22 cellular contexts compared by ENCODE assay signal in genomic region chr12:49496417-49497360, GRCh38. TPM values are rescaled to one million over a fixed set of nuclear protein-coding genes. Genes with fewer than 3 reads are reported as not detected.
"Had no signal": no experiment of that assay in that cellular context is flagged by ENCODE, and none has a peak within 500 bp of the region (broad histone marks: within the 10 kb centered on the region; RNA-seq: fewer than 3 reads in every experiment).

No MANE protein-coding gene starts in this region.

- DNase-seq: activated CD4-positive, alpha-beta T cell treated with anti-CD3 and anti-CD28 coated beads for 1 hour; activated CD4-positive, alpha-beta T cell treated with anti-CD3 and anti-CD28 coated beads, Interleukin-2, amount 50 U/mL, for 4 hours; activated gamma-delta T cell; cerebellar nuclear complex; cortex of kidney; gastrocnemius medialis; heart right ventricle; immature natural killer cell; kidney glomerular epithelial cell; left ventricle myocardium inferior; mammary epithelial cell; naive thymus-derived CD8-positive, alpha-beta T cell; posterior cingulate gyrus; stimulated activated CD4-positive, alpha-beta T cell treated with anti-CD3 and anti-CD28 coated beads, Interleukin-12 subunit alpha, Interleukin-12 subunit beta, amount 100 ng/mL, for 4 hours; stimulated activated CD4-positive, alpha-beta T cell treated with anti-CD3 and anti-CD28 coated beads, Interleukin-1b, Interleukin-23, amount 100 ng/mL, for 48 hours; stimulated activated CD8-positive, alpha-beta memory T cell treated with anti-CD3 and anti-CD28 coated beads, Interleukin-4, amount 100 ng/mL, for 48 hours; stimulated activated naive CD4-positive, alpha-beta T cell had no signal

- H3K4me3 Mint-ChIP-seq: activated naive CD4-positive, alpha-beta T cell treated with anti-CD3 and anti-CD28 coated beads, Interleukin-2, amount 50 U/mL, for 24 hours; immature natural killer cell; naive thymus-derived CD8-positive, alpha-beta T cell; T-helper 1 cell treated with Interleukin-12 subunit alpha and Interleukin-12 subunit beta and Interleukin-4 antibody, amounts not matched to agents 30 μg/mL and 1 μg/mL, for 36 hours had no signal

- H3K36me3 ChIP-seq: breast epithelium had no signal

- H3K9me3 Mint-ChIP-seq: activated naive CD4-positive, alpha-beta T cell treated with anti-CD3 and anti-CD28 coated beads, Interleukin-2, amount 50 U/mL, for 24 hours; immature natural killer cell; naive thymus-derived CD8-positive, alpha-beta T cell; T-helper 1 cell treated with Interleukin-12 subunit alpha and Interleukin-12 subunit beta and Interleukin-4 antibody, amounts not matched to agents 30 μg/mL and 1 μg/mL, for 36 hours had no signal

- H3K27me3 ChIP-seq: ascending aorta, breast epithelium, gastrocnemius medialis, heart right ventricle had no signal

- H3K4me1 Mint-ChIP-seq: immature natural killer cell had no signal

- H3K27me3 Mint-ChIP-seq: activated naive CD4-positive, alpha-beta T cell treated with anti-CD3 and anti-CD28 coated beads, Interleukin-2, amount 50 U/mL, for 24 hours; naive thymus-derived CD8-positive, alpha-beta T cell had no signal

- H3K27ac ChIP-seq: ascending aorta, breast epithelium, gastrocnemius medialis, heart right ventricle, left ventricle myocardium inferior, VCaP had no signal

- H3K27ac Mint-ChIP-seq: activated naive CD4-positive, alpha-beta T cell treated with anti-CD3 and anti-CD28 coated beads, Interleukin-2, amount 50 U/mL, for 24 hours; immature natural killer cell; naive thymus-derived CD8-positive, alpha-beta T cell; T-helper 1 cell treated with Interleukin-12 subunit alpha and Interleukin-12 subunit beta and Interleukin-4 antibody, amounts not matched to agents 30 μg/mL and 1 μg/mL, for 36 hours had no signal

- H3K4me1 ChIP-seq: ascending aorta, breast epithelium, gastrocnemius medialis, heart right ventricle, left ventricle myocardium inferior had no signal

- H3K9me3 ChIP-seq: ascending aorta, breast epithelium, gastrocnemius medialis, heart right ventricle, left ventricle myocardium inferior had no signal

- H3K4me3 ChIP-seq: ascending aorta, breast epithelium, gastrocnemius medialis, heart right ventricle, left ventricle myocardium inferior had no signal

RNA-seq across cellular contexts. Expression of gene KCNH3, which starts 42.1 kb away (rescaled TPM):
- total RNA-seq: ascending aorta, gastrocnemius medialis had no signal
